ENCODE assay signal across 10 cellular contexts in genomic region chr19:13100871-13101589, GRCh38. TPM values are rescaled to one million over a fixed set of nuclear protein-coding genes. Genes with fewer than 3 reads are reported as not detected.
DNase-seq lines count a peak whose midpoint lies in the region; ATAC-seq, FAIRE-seq and TF ChIP-seq lines count a peak whose summit lies in the region.
"Had no signal": no experiment of that assay in that cellular context is flagged by ENCODE, and none has a peak within 500 bp of the region (broad histone marks: within the 10 kb centered on the region; RNA-seq: fewer than 3 reads in every experiment).

No MANE protein-coding gene starts in this region.

- H3K27ac ChIP-seq in GM23338 (ENCODE audit: low read depth): no peak overlapping the region
- H3K27ac ChIP-seq in pancreas: no peak overlapping the region
- H3K27ac ChIP-seq: KMS-11 had no signal

- peaks cover 60% of the 10 kb centered on the region for H3K27me3 Mint-ChIP-seq in GM23338 (ENCODE audit: insufficient read depth, low read depth, poor library complexity)
- H3K27me3 Mint-ChIP-seq in memory B cell: no peaks in the 10 kb centered on the region

- H3K4me1 ChIP-seq in GM23338 (ENCODE audit: insufficient read depth) (peaks cover 31% of the 10 kb centered on the region), pancreas (peaks cover 0 to 7% (median 0%) of the 10 kb centered on the region in 3 donors)

- peak; percentile 4 for ATAC-seq in GM23338
- ATAC-seq in memory B cell (ENCODE audit: low read depth): no peak
- no peak for ATAC-seq in pancreas

- H3K9me2 ChIP-seq in GM23338 (ENCODE audit: insufficient read depth): no peaks in the 10 kb centered on the region

- WGBS in pancreas, 2 donors: 51 to 64% methylated on average over 16 to 18 of the region's 18 CpGs

- no peaks in the 10 kb centered on the region; the same call in 1 of the 3 replicates for H3K36me3 Mint-ChIP-seq in GM23338 (ENCODE audit: low read depth)
- peaks cover 12% of the 10 kb centered on the region for H3K36me3 Mint-ChIP-seq in memory B cell

- H3K4me3 Mint-ChIP-seq in GM23338 (peak overlapping the region; percentile 19; the same call in 2 of the 3 replicates), memory B cell (peak overlapping the region; percentile 95)

- H3K9me3 ChIP-seq in pancreas: no peaks in the 10 kb centered on the region

- H3K36me3 ChIP-seq in GM23338 (ENCODE audit: insufficient read depth) (no peaks in the 10 kb centered on the region), pancreas (no peaks in the 10 kb centered on the region)

- H3K4me2 ChIP-seq in GM23338: no peak overlapping the region
- H3K4me2 ChIP-seq: KMS-11 had no signal

- no peak overlapping the region for H2AFZ ChIP-seq in GM23338

- peaks cover 31% of the 10 kb centered on the region for H3F3A ChIP-seq in GM23338 (replicated peaks; ENCODE audit: low read depth)

- no peak for FAIRE-seq in pancreas (lab: Jason Lieb, UNC)

- peaks cover 16% of the 10 kb centered on the region for H3K4me1 Mint-ChIP-seq in GM23338
- H3K4me1 Mint-ChIP-seq in memory B cell: peaks cover 37% of the 10 kb centered on the region

- peak; percentile 43 for TF ChIP-seq CTCF in AG09309 (IDR thresholded peaks at IDR 0.05; ENCODE audit: control insufficient read depth, insufficient read depth, low read depth, low read length, missing control alignments)
- TF ChIP-seq CTCF in GM23338 (conservative IDR thresholded peaks at IDR 0.05; ENCODE audit: low read depth in 2 of 2): peak; percentile 53 to 76
- peak; percentile 39 for TF ChIP-seq CTCF in astrocyte of the spinal cord (IDR thresholded peaks at IDR 0.05; ENCODE audit: low read depth, low read length)
- TF ChIP-seq CTCF in pancreas (IDR thresholded peaks at IDR 0.05): no peak

- in situ Hi-C loops in astrocyte of the spinal cord (cut with HindIII; ENCODE audit: low sequenced_read_pairs): no loop called here

- H3K27ac Mint-ChIP-seq in GM23338: no peak overlapping the region
- H3K27ac Mint-ChIP-seq in memory B cell: peak overlapping the region; percentile 92

- intact Hi-C loops in pancreas (cut with DNase I): loop anchor here in 1 of 3 donors (10.0 kb wide), 1 partner anchor 134 kb away; no protein-coding TSS in a partner anchor

- H3K79me2 ChIP-seq in GM23338 (replicated peaks; ENCODE audit: insufficient read depth): no peaks in the 10 kb centered on the region

- H3K27me3 ChIP-seq in GM23338 (ENCODE audit: insufficient read depth) (peaks cover 66% of the 10 kb centered on the region), pancreas (no peaks in the 10 kb centered on the region)

- H3K9me3 Mint-ChIP-seq in GM23338: no peaks in the 10 kb centered on the region
- H3K9me3 Mint-ChIP-seq in memory B cell: no peaks in the 10 kb centered on the region

- H3K4me3 ChIP-seq in AG09309 (ENCODE audit: control insufficient read depth, low read depth, low read length) (no peak overlapping the region), GM23338 (no peak overlapping the region), astrocyte of the spinal cord (ENCODE audit: low read depth, low read length) (no peak overlapping the region), pancreas (peak overlapping the region in 1 of 4 donors; percentile 37)

- peaks cover 9% of the 10 kb centered on the region; the same call in 1 of the 2 replicates for H4K20me1 ChIP-seq in GM23338 (replicated peaks; ENCODE audit: insufficient read depth)

- DNase-seq in AG09309 (ENCODE audit: low read depth): no peak
- peak; percentile 76 for DNase-seq in GM23338 (ENCODE audit: low spot score)
- no peak for DNase-seq in astrocyte of the spinal cord (ENCODE audit: low read depth, low spot score)
- peak in 1 of 2 donors; percentile 19 for DNase-seq in memory B cell (ENCODE audit: low spot score in 2 of 2)
- no peak for DNase-seq in pancreas
- DNase-seq in middle frontal gyrus (ENCODE audit: extremely low spot score, low spot score): no peak
- no peak for DNase-seq in medulla oblongata (ENCODE audit: extremely low spot score)
- no peak for DNase-seq in stimulated activated CD4-positive, alpha-beta T cell treated with anti-CD3 and anti-CD28 coated beads, Interleukin-1b, Interleukin-23, amount 100 ng/mL, for 48 hours

TF ChIP-seq in GM23338, 12 proteins besides CTCF, POLR2A, EP300 and RAD21 (continues in another document):
- TF ChIP-seq CREB1 (CRISPR knock-in tag; IDR thresholded peaks at IDR 0.05; ENCODE audit: low read depth) (no peak), REST (IDR thresholded peaks at IDR 0.05; ENCODE audit: unreplicated experiment) (no peak), ZNF331 (CRISPR knock-in tag; IDR thresholded peaks at IDR 0.05; ENCODE audit: low read depth) (no peak), POLR2AphosphoS5 (IDR thresholded peaks at IDR 0.05; ENCODE audit: low read depth) (no peak), NANOG (IDR thresholded peaks at IDR 0.05; ENCODE audit: borderline replicate concordance) (no peak)

RNA-seq across cellular contexts. Expression of gene LYL1, which starts 1.6 kb away (rescaled TPM):
- 0.47 and 2.2 TPM in 2 replicates for total RNA-seq in GM23338 (2014; rRNA removed; shearing (Covaris generic))
- 0.77 and 1.2 TPM in 2 replicates for polyA plus RNA-seq in GM23338 (2016; fragmentation: Nextera tagmentation; extraction: Ambion mirVana)
- total RNA-seq in pancreas: 1 to 10 TPM in 4 of 6 donors, under 1 TPM in 2; 0.51 to 5.5 (median 1.7) TPM
- 1 to 10 TPM; 2.6 to 3.6 TPM for polyA plus RNA-seq in pancreas
- total RNA-seq: myocyte had no signal

RNA-seq across cellular contexts. Expression of gene TRMT1, which starts 15.5 kb away (rescaled TPM):
- 76.4 and 88.6 TPM in 2 replicates for total RNA-seq in GM23338 (2014; rRNA removed; shearing (Covaris generic))
- polyA plus RNA-seq in GM23338 (2016; fragmentation: Nextera tagmentation; extraction: Ambion mirVana): 90.1 and 92.6 TPM in 2 replicates
- 10 to 100 TPM; 12.7 to 29.2 (median 19.1) TPM for total RNA-seq in pancreas
- polyA plus RNA-seq in pancreas: 100 to 1,000 TPM in 1 of 2 donors, 10 to 100 TPM in 1; 85.5 to 108 TPM

RNA-seq across cellular contexts. Expression of gene NACC1, which starts 17.0 kb away (rescaled TPM):
- total RNA-seq in GM23338 (2014; rRNA removed; shearing (Covaris generic)): 203 and 260 TPM in 2 replicates
- polyA plus RNA-seq in GM23338 (2016; fragmentation: Nextera tagmentation; extraction: Ambion mirVana) (12.4 and 16.1 TPM in 2 replicates), pancreas (10 to 100 TPM in 1 of 2 donors, 1 to 10 TPM in 1; 7.0 to 19.8 TPM)
- 10 to 100 TPM in 5 of 6 donors, 1 to 10 TPM in 1; 9.8 to 25.3 (median 14.1) TPM for total RNA-seq in pancreas

RNA-seq across cellular contexts. Expression of gene STX10, which starts 49.1 kb away (rescaled TPM):
- 55.9 and 58.3 TPM in 2 replicates for total RNA-seq in GM23338 (2014; rRNA removed; shearing (Covaris generic))
- polyA plus RNA-seq in GM23338 (2016; fragmentation: Nextera tagmentation; extraction: Ambion mirVana): 42.8 and 44.0 TPM in 2 replicates
- 10 to 100 TPM; 14.0 to 24.6 (median 17.0) TPM for total RNA-seq in pancreas
- 10 to 100 TPM; 61.4 to 73.5 TPM for polyA plus RNA-seq in pancreas

RNA-seq across cellular contexts. Expression of gene IER2, which starts 49.2 kb away (rescaled TPM):
- total RNA-seq in GM23338 (2014; rRNA removed; shearing (Covaris generic)): 99.1 and 124 TPM in 2 replicates
- polyA plus RNA-seq in GM23338 (2016; fragmentation: Nextera tagmentation; extraction: Ambion mirVana): 191 and 200 TPM in 2 replicates
- 10 to 100 TPM; 32.4 to 59.2 (median 37.7) TPM for total RNA-seq in pancreas
- 100 to 1,000 TPM in 1 of 2 donors, 10 to 100 TPM in 1; 80.7 to 179 TPM for polyA plus RNA-seq in pancreas

Comparison
In these comparisons a context has a peak if more than half of its experiments do, and no peak if none do; other contexts are left out.
1. CTCF ChIP-seq: peak in AG09309 (single experiment), GM23338 (2 of 2) and astrocyte of the spinal cord (single experiment); none in pancreas (0 of 4).